Comparison of ENCODE assay signal across 30 cellular contexts in genomic region chr3:164365242-164365641, GRCh38.
"Had no signal": no experiment of that assay in that cellular context is flagged by ENCODE, and none has a peak within 500 bp of the region (broad histone marks: within the 10 kb centered on the region; RNA-seq: fewer than 3 reads in every experiment).

No MANE protein-coding gene starts in this region.

- H3K27ac ChIP-seq: Peyer's patch, WERI-Rb-1 had no signal

- H3K9me3 ChIP-seq: Peyer's patch had no signal

- H3K36me3 ChIP-seq: Peyer's patch, WERI-Rb-1 had no signal

- H3K27me3 ChIP-seq: Peyer's patch had no signal

- ATAC-seq: activated CD8-positive, alpha-beta memory T cell treated with anti-CD3 and anti-CD28 coated beads, Interleukin-2, amount 10 ng/mL, durations not matched to agents 7 days and 5 days; activated naive CD8-positive, alpha-beta T cell treated with anti-CD3 and anti-CD28 coated beads, Interleukin-2, amount 50 U/mL, for 24 hours; K562; PC-3 had no signal

- H3K4me1 ChIP-seq: Peyer's patch had no signal

- DNase-seq: activated CD4-positive, alpha-beta memory T cell treated with anti-CD3 and anti-CD28 coated beads, Interleukin-2, amount 10 ng/mL, durations not matched to agents 7 days and 5 days; activated CD4-positive, alpha-beta T cell treated with anti-CD3 and anti-CD28 coated beads for 1 hour; activated CD4-positive, alpha-beta T cell treated with anti-CD3 and anti-CD28 coated beads for 48 hours; activated CD4-positive, CD25-positive, alpha-beta regulatory T cell; activated CD8-positive, alpha-beta memory T cell treated with anti-CD3 and anti-CD28 coated beads for 24 hours; activated CD8-positive, alpha-beta memory T cell treated with anti-CD3 and anti-CD28 coated beads, Interleukin-2, amount 10 ng/mL, durations not matched to agents 7 days and 5 days; activated CD8-positive, alpha-beta memory T cell treated with anti-CD3 and anti-CD28 coated beads, Interleukin-2, amount 50 U/mL, for 48 hours; activated effector memory CD4-positive, alpha-beta T cell treated with Interleukin-2 at 50 U/mL for 16 hours; activated naive CD4-positive, alpha-beta T cell treated with anti-CD3 and anti-CD28 coated beads, Interleukin-2, amount 10 ng/mL, durations not matched to agents 7 days and 5 days; activated naive CD8-positive, alpha-beta T cell treated with anti-CD3 and anti-CD28 coated beads, Interleukin-2, amount 50 U/mL, for 24 hours; activated T-cell treated with anti-CD3 and anti-CD28 coated beads, Interleukin-2, amount 50 U/mL, for 48 hours; amniotic stem cell; aorta; caudate nucleus; NCI-H1092 treated with DMSO at 0.1 percent for 48 hours; NCI-H146; NCI-H187; NCI-H2029 treated with DMSO at 0.1 percent for 48 hours; NCI-H2107; NCI-H2171; NCI-H510A; NCI-H526; NCI-H748 treated with DMSO at 0.1 percent for 48 hours; NK-92 treated with Interleukin-12 subunit alpha and Interleukin-12 subunit beta, amount 100 ng/mL, for 24 hours; PC-3; Peyer's patch; RPMI8226; T1000; WERI-Rb-1 had no signal

- H3K4me3 ChIP-seq: K562, Peyer's patch had no signal
